In genomic region chr20:10432079-10432478, GRCh38 we compare ENCODE assay signal across 1 cellular context.
TF ChIP-seq lines count a peak whose summit lies in the region.

No MANE protein-coding gene starts in this region.

TF ChIP-seq in GM12878, 131 proteins besides CTCF, POLR2A, EP300 and RAD21:
- no peak for TF ChIP-seq ATF7 (IDR thresholded peaks at IDR 0.05; ENCODE audit: low read depth)
- TF ChIP-seq JUND (IDR thresholded peaks at IDR 0.05; ENCODE audit: low read depth, low read length) = no peak
- no peak for TF ChIP-seq ZZZ3 (IDR thresholded peaks at IDR 0.05; ENCODE audit: control insufficient read depth, insufficient read length, low read depth)
- no peak for TF ChIP-seq ZBED1 (IDR thresholded peaks at IDR 0.05; ENCODE audit: borderline replicate concordance)
- no peak for TF ChIP-seq MAX (IDR thresholded peaks at IDR 0.05; ENCODE audit: low read depth, low read length)
- no peak for TF ChIP-seq POLR2AphosphoS5 (IDR thresholded peaks at IDR 0.05; ENCODE audit: low read length)
- TF ChIP-seq ZBTB33 (IDR thresholded peaks at IDR 0.05) = no peak
- no peak for TF ChIP-seq PAX8 (IDR thresholded peaks at IDR 0.05)
- no peak for TF ChIP-seq SMARCA5 (IDR thresholded peaks at IDR 0.05)
- no peak for TF ChIP-seq MYB (IDR thresholded peaks at IDR 0.05; ENCODE audit: borderline replicate concordance, low read depth, low read length)
- TF ChIP-seq SP1 (IDR thresholded peaks at IDR 0.05; ENCODE audit: low read depth, low read length) = no peak
- no peak for TF ChIP-seq ZNF384 (IDR thresholded peaks at IDR 0.05; ENCODE audit: borderline replicate concordance, low read depth, low read length)
- TF ChIP-seq PRDM15 (CRISPR knock-in tag; IDR thresholded peaks at IDR 0.05) = no peak
